Comparison of ENCODE assay signal across 8 cellular contexts in the genomic region with DNA sequence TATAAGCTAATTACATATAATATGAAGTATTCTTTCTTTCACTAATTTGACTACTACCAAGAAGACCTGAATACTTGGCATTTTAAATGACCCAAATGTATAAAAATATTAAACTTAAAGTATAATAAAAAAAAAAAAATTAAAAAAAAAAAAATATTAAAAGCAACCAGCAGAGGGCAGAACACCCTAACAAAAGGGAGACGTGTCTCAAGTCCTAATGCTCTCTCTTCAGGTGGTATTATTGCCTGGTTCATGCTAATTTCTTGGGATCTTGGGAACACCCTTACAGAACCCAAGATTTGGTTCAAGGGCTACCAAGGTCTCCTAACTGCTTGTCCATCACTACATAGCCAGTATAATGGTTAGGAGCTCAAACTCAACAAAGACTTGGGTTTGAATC.
DNase-seq lines count a peak whose midpoint lies in the region; ATAC-seq, FAIRE-seq and TF ChIP-seq lines count a peak whose summit lies in the region.

No MANE protein-coding gene starts in this region.

- intact Hi-C loops in kidney (cut with DNase I): no loop called here

- H3K36me3 ChIP-seq in kidney (ENCODE audit: control insufficient read depth in 1 of 2, insufficient read depth in 2 of 2, low read length in 2 of 2): no peaks in the 10 kb centered on the region

- peak; percentile 35 for FAIRE-seq in kidney (lab: Jason Lieb, UNC)

- ATAC-seq in HG02981 (IDR thresholded peaks at IDR 0.05; ENCODE audit: unreplicated experiment) (no peak), GM19395 (IDR thresholded peaks at IDR 0.05; ENCODE audit: unreplicated experiment) (no peak), HG03442 (IDR thresholded peaks at IDR 0.05; ENCODE audit: unreplicated experiment) (no peak)

- no peaks in the 10 kb centered on the region for H3K4me1 ChIP-seq in kidney (ENCODE audit: control insufficient read depth in 1 of 2, insufficient read depth in 1 of 2, low read depth in 1 of 2, low read length in 2 of 2)

- DNase-seq in CD1c-positive myeloid dendritic cell (ENCODE audit: extremely low spot score) (peak; percentile 34), H4 (ENCODE audit: low spot score) (peak; percentile 23), SW480 (ENCODE audit: low spot score) (peak; percentile 34), kidney (no peak), hypothalamus (lab: John Stamatoyannopoulos, UW) (no peak)

- H3K27ac ChIP-seq in kidney (ENCODE audit: low read depth in 2 of 2, low read length in 2 of 2): no peak overlapping the region

- H3K9ac ChIP-seq in kidney (ENCODE audit: low read length in 2 of 2): no peak overlapping the region

- H3K4me3 ChIP-seq in kidney (ENCODE audit: low read length in 2 of 2): no peak overlapping the region

- no peaks in the 10 kb centered on the region for H3K9me3 ChIP-seq in kidney (ENCODE audit: control insufficient read depth in 1 of 2, low read length in 2 of 2)

- TF ChIP-seq CTCF in kidney (IDR thresholded peaks at IDR 0.05; ENCODE audit: borderline replicate concordance, extremely low read depth, insufficient read depth): peak; percentile 7

Comparison
In these comparisons a context has a peak if more than half of its experiments do, and no peak if none do; other contexts are left out.
1. DNase-seq: peak in CD1c-positive myeloid dendritic cell (single experiment), H4 (single experiment) and SW480 (single experiment); none in kidney (single experiment) and hypothalamus (0 of 51).